In the genomic region with DNA sequence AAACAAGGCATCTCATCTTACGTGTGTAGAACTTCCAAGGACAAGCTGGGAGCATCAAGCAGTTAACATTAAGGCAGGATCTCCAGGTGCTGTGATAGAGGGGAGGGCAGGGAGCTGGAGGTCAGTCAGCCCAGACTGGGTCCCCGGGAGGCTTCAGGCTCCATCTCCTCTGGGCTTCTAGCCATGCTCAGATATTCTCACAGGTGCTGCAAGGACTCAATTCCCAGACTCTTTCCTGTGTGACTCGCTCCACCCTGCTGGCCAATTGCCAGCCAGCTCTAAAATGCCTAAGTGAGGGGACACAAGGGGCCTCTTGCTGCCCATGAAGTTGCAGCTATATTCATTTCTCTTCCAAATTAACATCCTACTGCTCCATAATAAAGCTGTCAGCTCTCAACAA, we compare ENCODE assay signal across 1 cellular context.
TF ChIP-seq lines count a peak whose summit lies in the region.

No MANE protein-coding gene starts in this region.

TF ChIP-seq in GM23338, 12 proteins besides CTCF, POLR2A, EP300 and RAD21 (continued from another document):
- TF ChIP-seq, protein P1, sequence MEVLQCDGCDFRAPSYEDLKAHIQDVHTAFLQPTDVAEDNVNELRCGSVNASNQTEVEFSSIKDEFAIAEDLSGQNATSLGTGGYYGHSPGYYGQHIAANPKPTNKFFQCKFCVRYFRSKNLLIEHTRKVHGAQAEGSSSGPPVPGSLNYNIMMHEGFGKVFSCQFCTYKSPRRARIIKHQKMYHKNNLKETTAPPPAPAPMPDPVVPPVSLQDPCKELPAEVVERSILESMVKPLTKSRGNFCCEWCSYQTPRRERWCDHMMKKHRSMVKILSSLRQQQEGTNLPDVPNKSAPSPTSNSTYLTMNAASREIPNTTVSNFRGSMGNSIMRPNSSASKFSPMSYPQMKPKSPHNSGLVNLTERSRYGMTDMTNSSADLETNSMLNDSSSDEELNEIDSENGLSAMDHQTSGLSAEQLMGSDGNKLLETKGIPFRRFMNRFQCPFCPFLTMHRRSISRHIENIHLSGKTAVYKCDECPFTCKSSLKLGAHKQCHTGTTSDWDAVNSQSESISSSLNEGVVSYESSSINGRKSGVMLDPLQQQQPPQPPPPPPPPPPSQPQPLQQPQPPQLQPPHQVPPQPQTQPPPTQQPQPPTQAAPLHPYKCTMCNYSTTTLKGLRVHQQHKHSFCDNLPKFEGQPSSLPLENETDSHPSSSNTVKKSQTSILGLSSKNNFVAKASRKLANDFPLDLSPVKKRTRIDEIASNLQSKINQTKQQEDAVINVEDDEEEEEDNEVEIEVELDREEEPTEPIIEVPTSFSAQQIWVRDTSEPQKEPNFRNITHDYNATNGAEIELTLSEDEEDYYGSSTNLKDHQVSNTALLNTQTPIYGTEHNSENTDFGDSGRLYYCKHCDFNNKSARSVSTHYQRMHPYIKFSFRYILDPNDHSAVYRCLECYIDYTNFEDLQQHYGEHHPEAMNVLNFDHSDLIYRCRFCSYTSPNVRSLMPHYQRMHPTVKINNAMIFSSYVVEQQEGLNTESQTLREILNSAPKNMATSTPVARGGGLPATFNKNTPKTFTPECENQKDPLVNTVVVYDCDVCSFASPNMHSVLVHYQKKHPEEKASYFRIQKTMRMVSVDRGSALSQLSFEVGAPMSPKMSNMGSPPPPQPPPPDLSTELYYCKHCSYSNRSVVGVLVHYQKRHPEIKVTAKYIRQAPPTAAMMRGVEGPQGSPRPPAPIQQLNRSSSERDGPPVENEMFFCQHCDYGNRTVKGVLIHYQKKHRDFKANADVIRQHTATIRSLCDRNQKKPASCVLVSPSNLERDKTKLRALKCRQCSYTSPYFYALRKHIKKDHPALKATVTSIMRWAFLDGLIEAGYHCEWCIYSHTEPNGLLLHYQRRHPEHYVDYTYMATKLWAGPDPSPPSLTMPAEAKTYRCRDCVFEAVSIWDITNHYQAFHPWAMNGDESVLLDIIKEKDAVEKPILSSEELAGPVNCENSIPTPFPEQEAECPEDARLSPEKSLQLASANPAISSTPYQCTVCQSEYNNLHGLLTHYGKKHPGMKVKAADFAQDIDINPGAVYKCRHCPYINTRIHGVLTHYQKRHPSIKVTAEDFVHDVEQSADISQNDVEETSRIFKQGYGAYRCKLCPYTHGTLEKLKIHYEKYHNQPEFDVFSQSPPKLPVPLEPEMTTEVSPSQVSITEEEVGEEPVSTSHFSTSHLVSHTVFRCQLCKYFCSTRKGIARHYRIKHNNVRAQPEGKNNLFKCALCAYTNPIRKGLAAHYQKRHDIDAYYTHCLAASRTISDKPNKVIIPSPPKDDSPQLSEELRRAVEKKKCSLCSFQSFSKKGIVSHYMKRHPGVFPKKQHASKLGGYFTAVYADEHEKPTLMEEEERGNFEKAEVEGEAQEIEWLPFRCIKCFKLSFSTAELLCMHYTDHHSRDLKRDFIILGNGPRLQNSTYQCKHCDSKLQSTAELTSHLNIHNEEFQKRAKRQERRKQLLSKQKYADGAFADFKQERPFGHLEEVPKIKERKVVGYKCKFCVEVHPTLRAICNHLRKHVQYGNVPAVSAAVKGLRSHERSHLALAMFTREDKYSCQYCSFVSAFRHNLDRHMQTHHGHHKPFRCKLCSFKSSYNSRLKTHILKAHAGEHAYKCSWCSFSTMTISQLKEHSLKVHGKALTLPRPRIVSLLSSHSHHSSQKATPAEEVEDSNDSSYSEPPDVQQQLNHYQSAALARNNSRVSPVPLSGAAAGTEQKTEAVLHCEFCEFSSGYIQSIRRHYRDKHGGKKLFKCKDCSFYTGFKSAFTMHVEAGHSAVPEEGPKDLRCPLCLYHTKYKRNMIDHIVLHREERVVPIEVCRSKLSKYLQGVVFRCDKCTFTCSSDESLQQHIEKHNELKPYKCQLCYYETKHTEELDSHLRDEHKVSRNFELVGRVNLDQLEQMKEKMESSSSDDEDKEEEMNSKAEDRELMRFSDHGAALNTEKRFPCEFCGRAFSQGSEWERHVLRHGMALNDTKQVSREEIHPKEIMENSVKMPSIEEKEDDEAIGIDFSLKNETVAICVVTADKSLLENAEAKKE (CRISPR knock-in tag; IDR thresholded peaks at IDR 0.05), result no peak
- TF ChIP-seq ZNF114 (CRISPR knock-in tag; IDR thresholded peaks at IDR 0.05), result no peak
